ENCODE assay signal across 29 cellular contexts in genomic region chr16:88736496-88736895, GRCh38. TPM values are rescaled to one million over a fixed set of nuclear protein-coding genes. Genes with fewer than 3 reads are reported as not detected.
"Had no signal": no experiment of that assay in that cellular context is flagged by ENCODE, and none has a peak within 500 bp of the region (broad histone marks: within the 10 kb centered on the region; RNA-seq: fewer than 3 reads in every experiment).

No MANE protein-coding gene starts in this region.

- H3K4me1 ChIP-seq: colonic mucosa, foreskin keratinocyte had no signal

- H3K27ac ChIP-seq: colonic mucosa, coronary artery, dorsolateral prefrontal cortex, epithelial cell of prostate, foreskin keratinocyte, gastrocnemius medialis, heart left ventricle, heart right ventricle had no signal

- H3K4me3 ChIP-seq: colonic mucosa, coronary artery, esophagus squamous epithelium, gastrocnemius medialis, gastroesophageal sphincter, heart left ventricle, heart right ventricle had no signal

- H3K4me3 Mint-ChIP-seq: dendritic cell treated with granulocyte-macrophage colony-stimulating factor and Interleukin-4, amounts not matched to agents 40 ng/mL and 50 ng/mL, for 4 days; effector memory CD8-positive, alpha-beta T cell; endodermal cell had no signal

- H3K36me3 ChIP-seq: gastrocnemius medialis had no signal

- H3K4me1 Mint-ChIP-seq: endodermal cell had no signal

- H3K27ac Mint-ChIP-seq: dendritic cell treated with granulocyte-macrophage colony-stimulating factor and Interleukin-4, amounts not matched to agents 40 ng/mL and 50 ng/mL, for 4 days; effector memory CD8-positive, alpha-beta T cell; endodermal cell had no signal

- H3K9me3 ChIP-seq: colonic mucosa, esophagus squamous epithelium, gastrocnemius medialis, gastroesophageal sphincter, heart left ventricle, heart right ventricle had no signal

- H3K27me3 Mint-ChIP-seq: dendritic cell treated with granulocyte-macrophage colony-stimulating factor and Interleukin-4, amounts not matched to agents 40 ng/mL and 50 ng/mL, for 4 days; effector memory CD8-positive, alpha-beta T cell had no signal

- DNase-seq: colonic mucosa; cortex of kidney; dermis blood vessel endothelial cell; effector CD4-positive, alpha-beta T cell; effector CD8-positive, alpha-beta T cell; effector memory CD4-positive, alpha-beta T cell; effector memory CD8-positive, alpha-beta T cell; endodermal cell; erythroblast; esophagus squamous epithelium; foreskin fibroblast; foreskin keratinocyte; foreskin melanocyte; gastrocnemius medialis; glutamatergic neuron; head of caudate nucleus; heart left ventricle; heart right ventricle had no signal

- FAIRE-seq: colon, endometrium, endothelial cell of umbilical vein, frontal cortex had no signal

- H3K27me3 ChIP-seq: colonic mucosa, dorsolateral prefrontal cortex, esophagus squamous epithelium, foreskin keratinocyte, gastrocnemius medialis, gastroesophageal sphincter, heart left ventricle, heart right ventricle had no signal

RNA-seq across cellular contexts. Expression of gene SNAI3, which starts 50.2 kb away (rescaled TPM):
- total RNA-seq: dermis blood vessel endothelial cell, fibroblast of villous mesenchyme, foreskin keratinocyte, frontal cortex had no signal
- polyA plus RNA-seq: fibroblast of lung had no signal
